Comparison of ENCODE assay signal across 20 cellular contexts in genomic region chr5:43571237-43571636, GRCh38. TPM values are rescaled to one million over a fixed set of nuclear protein-coding genes. Genes with fewer than 3 reads are reported as not detected.
DNase-seq lines count a peak whose midpoint lies in the region; ATAC-seq and TF ChIP-seq lines count a peak whose summit lies in the region.
"Had no signal": no experiment of that assay in that cellular context is flagged by ENCODE, and none has a peak within 500 bp of the region (broad histone marks: within the 10 kb centered on the region; RNA-seq: fewer than 3 reads in every experiment).

No MANE protein-coding gene starts in this region.

- intact Hi-C loops in heart left ventricle (cut with DNase I): no loop called here
- intact Hi-C loops in prostate gland (cut with DNase I): no loop called here

- DNase-seq in heart left ventricle: no peak
- no peak for DNase-seq in prostate gland (ENCODE audit: low spot score)
- no peak for DNase-seq in Ammon's horn (ENCODE audit: low spot score)
- no peak for DNase-seq in activated CD8-positive, alpha-beta memory T cell treated with anti-CD3 and anti-CD28 coated beads, Interleukin-2, amount 50 U/mL, for 48 hours
- no peak for DNase-seq in NCI-H187 treated with DMSO at 0.1 percent for 48 hours (lab: John Stamatoyannopoulos, UW)
- DNase-seq: activated CD4-positive, alpha-beta T cell treated with anti-CD3 and anti-CD28 coated beads, Interleukin-2, amount 50 U/mL, for 48 hours; activated T-cell treated with anti-CD3 and anti-CD28 coated beads, Interleukin-2, amount 50 U/mL, for 24 hours; CD8-positive, alpha-beta T cell; DND-41; erythroblast; hippocampal formation; NCI-H146; NCI-H82; pancreas; SW 1271 had no signal

- ATAC-seq in heart left ventricle (peak in 3 of 4 donors; percentile 13 to 48 (median 41)), GM18502 (IDR thresholded peaks at IDR 0.05; ENCODE audit: poor library complexity, unreplicated experiment) (no peak)
- ATAC-seq: A549; CD8-positive, alpha-beta T cell; pancreas; stimulated activated memory B cell treated with anti-CD40 and anti-IgM and Interleukin-4, amounts not matched to agents 10 μg/mL and 1 μg/mL and 100 μg/mL, for 72 hours had no signal

- no peaks in the 10 kb centered on the region for H3K9me3 ChIP-seq in heart left ventricle
- no peaks in the 10 kb centered on the region for H3K9me3 ChIP-seq in prostate gland
- H3K9me3 ChIP-seq: A549 had no signal

- H3K27ac ChIP-seq in ACC112 (ENCODE audit: low read depth, low read length) (peak overlapping the region; percentile 4; the same call in 1 of the 2 replicates), VCaP (peak overlapping the region; percentile 51), heart left ventricle (peak overlapping the region in 11 of 12 donors; percentile 17 to 83 (median 71)), prostate gland (peak overlapping the region; percentile 9 to 10)
- H3K27ac ChIP-seq: A549, pancreas had no signal

- TF ChIP-seq POLR2A in heart left ventricle (IDR thresholded peaks at IDR 0.05) (no peak), prostate gland (IDR thresholded peaks at IDR 0.05) (no peak)

- no peaks in the 10 kb centered on the region for H3K79me2 ChIP-seq in ACC112 (ENCODE audit: control insufficient read depth, insufficient read depth, low read length, unreplicated experiment)

- no peaks in the 10 kb centered on the region for H3K27me3 ChIP-seq in ACC112 (ENCODE audit: insufficient read depth, low read length)
- no peaks in the 10 kb centered on the region for H3K27me3 ChIP-seq in heart left ventricle
- no peaks in the 10 kb centered on the region for H3K27me3 ChIP-seq in prostate gland (replicated peaks; ENCODE audit: insufficient read depth)
- H3K27me3 ChIP-seq: pancreas had no signal

- 58 to 65% (median 63%) methylated on average over 5 of the region's 5 CpGs for WGBS in heart left ventricle, 4 donors
- 74% methylated on average over 5 of the region's 5 CpGs for WGBS in prostate gland

- H3K4me3 ChIP-seq in ACC112 (ENCODE audit: low read depth, low read length): peak overlapping the region; percentile 70
- H3K4me3 ChIP-seq in heart left ventricle: peak overlapping the region in 9 of 12 donors; percentile 9 to 46 (median 26)
- no peak overlapping the region for H3K4me3 ChIP-seq in prostate gland
- H3K4me3 ChIP-seq: A549, pancreas had no signal

- H3K36me3 ChIP-seq in ACC112 (ENCODE audit: insufficient read depth, low read length) (no peaks in the 10 kb centered on the region), heart left ventricle (peaks cover 0 to 12% (median 2%) of the 10 kb centered on the region in 9 donors), prostate gland (no peaks in the 10 kb centered on the region)
- H3K36me3 ChIP-seq: pancreas had no signal

- TF ChIP-seq CTCF in VCaP (conservative IDR thresholded peaks at IDR 0.05) (no peak), heart left ventricle (IDR thresholded peaks at IDR 0.05) (no peak), prostate gland (IDR thresholded peaks at IDR 0.05) (no peak)

- H3K4me1 ChIP-seq in ACC112 (ENCODE audit: control insufficient read depth, insufficient read depth, low read length, unreplicated experiment) (peaks cover 34% of the 10 kb centered on the region), heart left ventricle (peaks cover 0 to 34% (median 18%) of the 10 kb centered on the region in 12 donors), prostate gland (replicated peaks) (no peaks in the 10 kb centered on the region)

- H2AFZ ChIP-seq in ACC112 (ENCODE audit: low read length, unreplicated experiment): peak overlapping the region; percentile 57

RNA-seq across cellular contexts. Expression of gene PAIP1, which starts 14.4 kb away (rescaled TPM):
- total RNA-seq in heart left ventricle (100 to 1,000 TPM in 8 of 9 donors, 10 to 100 TPM in 1; 99.8 to 173 (median 140) TPM), prostate gland (100 to 1,000 TPM in 1 of 2 donors, 10 to 100 TPM in 1; 84.6 to 150 TPM)
- polyA plus RNA-seq in heart left ventricle: 100 to 1,000 TPM in 1 of 2 donors, 10 to 100 TPM in 1; 84.7 to 112 TPM

RNA-seq across cellular contexts. Expression of gene NNT, which starts 31.7 kb away (rescaled TPM):
- total RNA-seq in heart left ventricle: 100 to 1,000 TPM; 206 to 631 (median 475) TPM
- polyA plus RNA-seq in heart left ventricle: 100 to 1,000 TPM in 1 of 2 donors, 10 to 100 TPM in 1; 53.8 to 119 TPM
- 10 to 100 TPM; 30.6 to 31.4 TPM for total RNA-seq in prostate gland

RNA-seq across cellular contexts. Expression of gene C5orf34, which starts 56.3 kb away (rescaled TPM):
- total RNA-seq in heart left ventricle: 1 to 10 TPM in 2 of 9 donors, under 1 TPM in 7; 0.19 to 1.6 (median 0.60) TPM
- under 1 TPM; 0.19 to 0.54 TPM for polyA plus RNA-seq in heart left ventricle
- 1 to 10 TPM; 1.5 to 4.5 TPM for total RNA-seq in prostate gland

Comparison
In these comparisons a context has a peak if more than half of its experiments do, and no peak if none do; other contexts are left out.
1. H3K27ac ChIP-seq: peak in every context shown above with its lines; median percentile 71 in heart left ventricle; 51 in VCaP; 10 in prostate gland; 4 in ACC112.
2. H3K4me3 ChIP-seq: peak in ACC112 (single experiment) and heart left ventricle (9 of 12); none in prostate gland (0 of 2).
3. RNA of gene NNT, which starts 31.7 kb away (total RNA-seq): 206 to 631 TPM in heart left ventricle; 30.6 to 31.4 TPM in prostate gland; every median in the first group is over 4 times any median in the second.